ENCODE assay signal across 13 cellular contexts in genomic region chrX:21972046-21972445, GRCh38. TPM values are rescaled to one million over a fixed set of nuclear protein-coding genes. Genes with fewer than 3 reads are reported as not detected.
DNase-seq lines count a peak whose midpoint lies in the region; ATAC-seq and TF ChIP-seq lines count a peak whose summit lies in the region.
"Had no signal": no experiment of that assay in that cellular context is flagged by ENCODE, and none has a peak within 500 bp of the region (broad histone marks: within the 10 kb centered on the region; RNA-seq: fewer than 3 reads in every experiment).

No MANE protein-coding gene starts in this region.

- H2BK15ac ChIP-seq in H9 (ENCODE audit: low read depth, low read length) (no peak overlapping the region), mesenchymal stem cell (ENCODE audit: low read depth, poor library complexity, severe bottlenecking) (no peak overlapping the region)

- peaks cover 13 to 42% of the 10 kb centered on the region in 2 experiments for H3K36me3 ChIP-seq in mesenchymal stem cell (ENCODE audit: control insufficient read depth in 1 of 2, insufficient read depth in 2 of 2, low read depth in 1 of 2, low read length in 2 of 2)

- H3K9me3 Mint-ChIP-seq in H9, result peaks cover 0 to 24% of the 10 kb centered on the region in 2 experiments; a peak in 3 of 5 replicates
- H3K9me3 Mint-ChIP-seq in activated naive CD8-positive, alpha-beta T cell treated with anti-CD3 and anti-CD28 coated beads for 36 hours, result no peaks in the 10 kb centered on the region

- no peak overlapping the region for H3T11ph ChIP-seq in H9 (ENCODE audit: low read length)

- no peak for TF ChIP-seq CTCF in H9 (conservative IDR thresholded peaks at IDR 0.05)

- no peak overlapping the region for H3K14ac ChIP-seq in H9 (ENCODE audit: insufficient read depth, low read length)
- H3K14ac ChIP-seq in mesenchymal stem cell (ENCODE audit: low read length in 2 of 2), result no peak overlapping the region

- peak overlapping the region in 2 of 3 experiments; percentile 78 to 80; a peak in 4 of 7 replicates for H3K27ac Mint-ChIP-seq in H9
- H3K27ac Mint-ChIP-seq in activated naive CD8-positive, alpha-beta T cell treated with anti-CD3 and anti-CD28 coated beads for 36 hours, result peak overlapping the region; percentile 82

- H4K5ac ChIP-seq in H9 (ENCODE audit: insufficient read length, low read depth, low read length), result no peak overlapping the region

- H2BK5ac ChIP-seq in H9 (ENCODE audit: insufficient read length, low read length) (no peak overlapping the region), mesenchymal stem cell (ENCODE audit: low read depth, low read length, poor library complexity, severe bottlenecking) (no peak overlapping the region)

- no peaks in the 10 kb centered on the region for H4K20me1 ChIP-seq in H9 (ENCODE audit: control insufficient read depth, insufficient read depth, insufficient read length)

- WGBS in H9 (ENCODE audit: extremely low coverage, insufficient read length, low lambda C conversion rate), result no CpG with 5 or more reads among the region's 5 CpGs
- WGBS in mesenchymal stem cell, result 76% methylated on average over 3 of the region's 5 CpGs

- no peaks in the 10 kb centered on the region for H3K23me2 ChIP-seq in H9 (ENCODE audit: insufficient read length, low read depth, low read length, poor library complexity, severe bottlenecking)

- H3K36me3 Mint-ChIP-seq in H9 (ENCODE audit: insufficient read depth in 1 of 3, low read depth in 3 of 3), result peaks cover 42 to 97% (median 83%) of the 10 kb centered on the region in 3 experiments
- peaks cover 44% of the 10 kb centered on the region for H3K36me3 Mint-ChIP-seq in activated naive CD8-positive, alpha-beta T cell treated with anti-CD3 and anti-CD28 coated beads for 36 hours

- H2BK12ac ChIP-seq in H9 (ENCODE audit: insufficient read length, low read depth, low read length) (no peak overlapping the region), mesenchymal stem cell (ENCODE audit: low read length in 2 of 2) (no peak overlapping the region)

- H3K79me1 ChIP-seq in H9 (ENCODE audit: insufficient read depth, low read depth, low read length, poor library complexity, severe bottlenecking) (peaks cover 3% of the 10 kb centered on the region), mesenchymal stem cell (replicated peaks; ENCODE audit: low read length, poor library complexity, severe bottlenecking) (no peaks in the 10 kb centered on the region)

- H3K23ac ChIP-seq in H9 (ENCODE audit: insufficient read length, low read depth, low read length), result no peak overlapping the region
- no peak overlapping the region for H3K23ac ChIP-seq in mesenchymal stem cell (ENCODE audit: low read length in 2 of 2)

- H3K9ac ChIP-seq in H9 (ENCODE audit: extremely low read depth, insufficient read length, low read length) (no peak overlapping the region), mesenchymal stem cell (ENCODE audit: low read length) (no peak overlapping the region)
- H3K9ac ChIP-seq: BLaER1 had no signal

- H2BK120ac ChIP-seq in H9 (ENCODE audit: low read depth, low read length, poor library complexity, severe bottlenecking), result no peak overlapping the region
- H2BK120ac ChIP-seq in mesenchymal stem cell (ENCODE audit: low read depth, low read length), result no peak overlapping the region

- no peak overlapping the region for H3K56ac ChIP-seq in H9 (ENCODE audit: insufficient read length, low read depth, low read length)

- H3K9me3 ChIP-seq in H9 (ENCODE audit: control insufficient read depth, low read depth, low read length) (no peaks in the 10 kb centered on the region), mesenchymal stem cell (ENCODE audit: control insufficient read depth, low read length) (no peaks in the 10 kb centered on the region)
- H3K9me3 ChIP-seq: BLaER1, heart right ventricle had no signal

- H3K27me3 ChIP-seq in H9 (ENCODE audit: insufficient read depth, low read length) (no peaks in the 10 kb centered on the region), mesenchymal stem cell (ENCODE audit: control insufficient read depth in 1 of 2, insufficient read depth in 1 of 2, low read length in 2 of 2) (peaks cover 0 to 9% of the 10 kb centered on the region in 2 experiments)
- H3K27me3 ChIP-seq: BLaER1, heart right ventricle had no signal

- H4K91ac ChIP-seq in H9 (ENCODE audit: insufficient read length, low read depth, low read length) (no peak overlapping the region), mesenchymal stem cell (ENCODE audit: low read length) (no peak overlapping the region)

- H3K4me2 ChIP-seq in H9 (ENCODE audit: insufficient read depth, insufficient read length, low read length) (no peak overlapping the region), mesenchymal stem cell (ENCODE audit: low read length, poor library complexity, severe bottlenecking) (no peak overlapping the region)
- H3K4me2 ChIP-seq: BLaER1 had no signal

- H3K18ac ChIP-seq in H9 (ENCODE audit: insufficient read length, low read depth, low read length) (no peak overlapping the region), mesenchymal stem cell (ENCODE audit: low read depth in 1 of 2, low read length in 2 of 2) (peak overlapping the region in 1 of 2 experiments; percentile 21)

- H3K4ac ChIP-seq in H9 (ENCODE audit: low read depth, low read length) (no peak overlapping the region), mesenchymal stem cell (ENCODE audit: low read depth in 1 of 2, low read length in 2 of 2) (no peak overlapping the region)

- H3K27ac ChIP-seq in H9 (ENCODE audit: insufficient read length, low read depth, low read length) (no peak overlapping the region), mesenchymal stem cell (ENCODE audit: low read length, poor library complexity, severe bottlenecking) (peak overlapping the region; percentile 96)
- H3K27ac ChIP-seq: BLaER1 had no signal

- no peak overlapping the region for H3K4me3 Mint-ChIP-seq in H9
- H3K4me3 Mint-ChIP-seq in activated naive CD8-positive, alpha-beta T cell treated with anti-CD3 and anti-CD28 coated beads for 36 hours, result no peak overlapping the region

- H2AK5ac ChIP-seq in H9 (ENCODE audit: insufficient read length, low read length) (no peak overlapping the region), mesenchymal stem cell (ENCODE audit: low read length, severe bottlenecking) (no peak overlapping the region)

- no peak overlapping the region for H2BK20ac ChIP-seq in H9 (ENCODE audit: low read depth, low read length, poor library complexity, severe bottlenecking)

- H3K79me2 ChIP-seq in H9 (ENCODE audit: insufficient read depth, low read length), result peaks cover 5% of the 10 kb centered on the region; the same call in 1 of the 2 replicates

- H3K27me3 Mint-ChIP-seq in H9 (ENCODE audit: low read depth), result no peaks in the 10 kb centered on the region; the same call in 1 of the 2 replicates
- H3K27me3 Mint-ChIP-seq in activated naive CD8-positive, alpha-beta T cell treated with anti-CD3 and anti-CD28 coated beads for 36 hours, result no peaks in the 10 kb centered on the region

- ATAC-seq in HG03139 (IDR thresholded peaks at IDR 0.05; ENCODE audit: unreplicated experiment) (no peak), HG02870 (IDR thresholded peaks at IDR 0.05; ENCODE audit: unreplicated experiment) (no peak)

- in situ Hi-C loops in ACHN (cut with HindIII; ENCODE audit: low pct_ligation_motif_present, low pct_unique_long_range_greater_than_20kb, low sequenced_read_pairs), result no loop called here

- H3K4me1 ChIP-seq in H9 (ENCODE audit: insufficient read depth, low read length), result no peaks in the 10 kb centered on the region
- H3K4me1 ChIP-seq in mesenchymal stem cell (ENCODE audit: control insufficient read depth, insufficient read depth, low read depth, low read length), result peaks cover 9% of the 10 kb centered on the region

- H3K4me3 ChIP-seq in mesenchymal stem cell (ENCODE audit: insufficient read depth in 1 of 2, low read depth in 1 of 2, low read length in 2 of 2), result no peak overlapping the region
- H3K4me3 ChIP-seq: BLaER1, heart right ventricle, lung had no signal

- DNase-seq in ACHN (peak; percentile 53), H9 (no peak), mesenchymal stem cell (no peak), amniotic stem cell (lab: John Stamatoyannopoulos, UW) (no peak), NOMO-1 (lab: John Stamatoyannopoulos, UW; ENCODE audit: unreplicated experiment in 2 of 2) (no peak)
- DNase-seq in activated naive CD8-positive, alpha-beta T cell treated with anti-CD3 and anti-CD28 coated beads for 36 hours, result no peak
- DNase-seq: amygdala, heart right ventricle, SW 1271 had no signal

- H3K4me1 Mint-ChIP-seq in H9, result peaks cover 9% of the 10 kb centered on the region in 2 experiments; a peak in 1 of 4 replicates
- H3K4me1 Mint-ChIP-seq in activated naive CD8-positive, alpha-beta T cell treated with anti-CD3 and anti-CD28 coated beads for 36 hours, result peaks cover 33% of the 10 kb centered on the region

- H2AFZ ChIP-seq in H9 (ENCODE audit: low read length) (no peak overlapping the region), mesenchymal stem cell (ENCODE audit: low read depth, low read length) (no peak overlapping the region)

- no peak overlapping the region for H4K8ac ChIP-seq in H9 (replicated peaks; ENCODE audit: insufficient read length, low read depth, low read length)
- H4K8ac ChIP-seq in mesenchymal stem cell (ENCODE audit: low read length), result no peak overlapping the region

RNA-seq across cellular contexts. Expression of gene SMS, which starts 31.5 kb away (rescaled TPM):
- total RNA-seq in H9 (2021), result 411 and 415 TPM in 2 replicates
- 100 to 1,000 TPM; 202 to 206 TPM for total RNA-seq in activated naive CD8-positive, alpha-beta T cell treated with anti-CD3 and anti-CD28 coated beads for 36 hours
- polyA plus RNA-seq in mesenchymal stem cell (2013, experiment 1 of 2), result 63.7 TPM
- polyA plus RNA-seq in mesenchymal stem cell (2013, experiment 2 of 2), result 65.0 TPM
